ENCODE assay signal across 7 cellular contexts in the genomic region with DNA sequence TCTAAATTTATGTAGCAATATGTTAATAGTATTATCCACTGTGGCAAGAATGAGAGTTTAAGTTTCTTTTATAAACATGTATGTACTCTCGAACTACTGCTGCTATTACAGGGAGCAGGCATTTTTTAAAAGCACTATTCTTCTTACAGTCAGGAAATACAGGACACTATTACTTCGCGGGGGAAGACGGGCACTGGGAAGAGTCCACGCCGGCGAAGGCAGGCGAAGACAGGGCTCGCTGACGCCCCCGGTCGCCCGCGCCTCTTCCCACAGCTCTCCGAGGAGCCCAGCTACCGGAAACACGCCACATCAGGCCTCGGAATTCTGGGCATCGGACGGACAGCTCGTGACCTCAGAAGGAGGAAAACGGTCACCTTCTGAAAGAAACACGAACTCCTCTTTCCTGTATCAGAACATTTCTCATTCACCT.
A peak's percentile ranks its signal among the peaks of the same experiment; 100 is the strongest.
DNase-seq lines count a peak whose midpoint lies in the region; ATAC-seq and TF ChIP-seq lines count a peak whose summit lies in the region.

No MANE protein-coding gene starts in this region.

- no peaks in the 10 kb centered on the region for H3K27me3 ChIP-seq in ectodermal cell (ENCODE audit: control insufficient read depth, insufficient read depth, low read length, poor library complexity, severe bottlenecking)
- H3K27me3 ChIP-seq in liver (ENCODE audit: control insufficient read depth in 4 of 4, insufficient read depth in 4 of 4, low read length in 3 of 4): no peaks in the 10 kb centered on the region
- no peaks in the 10 kb centered on the region for H3K27me3 ChIP-seq in stomach

- no peaks in the 10 kb centered on the region for H3K36me3 ChIP-seq in ectodermal cell (ENCODE audit: control insufficient read depth, insufficient read depth, low read length)
- no peaks in the 10 kb centered on the region for H3K36me3 ChIP-seq in liver (ENCODE audit: control insufficient read depth in 4 of 4, insufficient read depth in 3 of 4, low read depth in 1 of 4, low read length in 3 of 4)
- no peaks in the 10 kb centered on the region for H3K36me3 ChIP-seq in stomach

- H3K9me3 ChIP-seq in ectodermal cell (ENCODE audit: control insufficient read depth, low read length): no peaks in the 10 kb centered on the region
- H3K9me3 ChIP-seq in liver (ENCODE audit: control insufficient read depth in 4 of 4, low read length in 3 of 4): peaks cover 0 to 2% (median 0%) of the 10 kb centered on the region in 4 donors
- H3K9me3 ChIP-seq in stomach: no peaks in the 10 kb centered on the region

- peak overlapping the region; percentile 63 for H3K4me3 ChIP-seq in ectodermal cell (ENCODE audit: insufficient read depth, low read depth, low read length)
- peak overlapping the region; percentile 53 to 88 (median 63) for H3K4me3 ChIP-seq in liver (ENCODE audit: low read depth in 1 of 3, low read length in 3 of 3)
- H3K4me3 ChIP-seq in stomach: peak overlapping the region; percentile 47 to 74 (median 63)

- TF ChIP-seq POLR2A in stomach (IDR thresholded peaks at IDR 0.05): no peak

- TF ChIP-seq CTCF in liver (IDR thresholded peaks at IDR 0.05; ENCODE audit: low read depth, low read length, missing input control) (no peak), stomach (IDR thresholded peaks at IDR 0.05) (no peak)

- intact Hi-C loops in stomach (cut with DNase I; ENCODE audit: low total_unique reads): no loop called here

- peak overlapping the region; percentile 94 to 98 for H3K9ac ChIP-seq in liver (ENCODE audit: low read depth in 1 of 2, low read length in 2 of 2)

- H3K27ac ChIP-seq in ectodermal cell (ENCODE audit: insufficient read depth, low read depth, low read length, poor library complexity, severe bottlenecking) (peak overlapping the region; percentile 98), liver (ENCODE audit: low read depth in 1 of 2, low read length in 2 of 2) (peak overlapping the region; percentile 94 to 99), stomach (peak overlapping the region; percentile 98 to 99 (median 98))

- ATAC-seq in GM21825 (IDR thresholded peaks at IDR 0.05; ENCODE audit: unreplicated experiment) (peak; percentile 28), SK-N-SH treated with all-trans-retinoic acid at 6 μM for 48 hours (peak; percentile 78)

- TF ChIP-seq EP300 in stomach (IDR thresholded peaks at IDR 0.05): no peak

- H3K4me1 ChIP-seq in ectodermal cell (ENCODE audit: control insufficient read depth, insufficient read depth, low read length) (no peaks in the 10 kb centered on the region), liver (ENCODE audit: control insufficient read depth in 4 of 4, insufficient read depth in 4 of 4, low read length in 3 of 4) (peaks cover 0 to 3% (median 1%) of the 10 kb centered on the region in 4 donors), stomach (peaks cover 0 to 14% (median 4%) of the 10 kb centered on the region in 4 donors)

- TF ChIP-seq RAD21 in liver (IDR thresholded peaks at IDR 0.05): peak; percentile 39 to 44

- WGBS in ectodermal cell, 2 experiments: 1% methylated on average over 23 of the region's 23 CpGs
- under 1% methylated on average over 23 of the region's 23 CpGs for WGBS in liver
- WGBS in stomach, 5 donors: 0% methylated on average over 18 to 23 of the region's 23 CpGs

- DNase-seq in GM04503 (ENCODE audit: low read depth): peak; percentile 44
- peak; percentile 85 for DNase-seq in LHCN-M2 (ENCODE audit: low read depth)
- peak; percentile 79 for DNase-seq in stomach

TF ChIP-seq in SK-N-SH treated with all-trans-retinoic acid at 6 μM for 48 hours, 23 proteins besides CTCF, POLR2A, EP300 and RAD21:
- TF ChIP-seq CSDC2 (CRISPR knock-in tag; IDR thresholded peaks at IDR 0.05): no peak
- TF ChIP-seq, protein P1, sequence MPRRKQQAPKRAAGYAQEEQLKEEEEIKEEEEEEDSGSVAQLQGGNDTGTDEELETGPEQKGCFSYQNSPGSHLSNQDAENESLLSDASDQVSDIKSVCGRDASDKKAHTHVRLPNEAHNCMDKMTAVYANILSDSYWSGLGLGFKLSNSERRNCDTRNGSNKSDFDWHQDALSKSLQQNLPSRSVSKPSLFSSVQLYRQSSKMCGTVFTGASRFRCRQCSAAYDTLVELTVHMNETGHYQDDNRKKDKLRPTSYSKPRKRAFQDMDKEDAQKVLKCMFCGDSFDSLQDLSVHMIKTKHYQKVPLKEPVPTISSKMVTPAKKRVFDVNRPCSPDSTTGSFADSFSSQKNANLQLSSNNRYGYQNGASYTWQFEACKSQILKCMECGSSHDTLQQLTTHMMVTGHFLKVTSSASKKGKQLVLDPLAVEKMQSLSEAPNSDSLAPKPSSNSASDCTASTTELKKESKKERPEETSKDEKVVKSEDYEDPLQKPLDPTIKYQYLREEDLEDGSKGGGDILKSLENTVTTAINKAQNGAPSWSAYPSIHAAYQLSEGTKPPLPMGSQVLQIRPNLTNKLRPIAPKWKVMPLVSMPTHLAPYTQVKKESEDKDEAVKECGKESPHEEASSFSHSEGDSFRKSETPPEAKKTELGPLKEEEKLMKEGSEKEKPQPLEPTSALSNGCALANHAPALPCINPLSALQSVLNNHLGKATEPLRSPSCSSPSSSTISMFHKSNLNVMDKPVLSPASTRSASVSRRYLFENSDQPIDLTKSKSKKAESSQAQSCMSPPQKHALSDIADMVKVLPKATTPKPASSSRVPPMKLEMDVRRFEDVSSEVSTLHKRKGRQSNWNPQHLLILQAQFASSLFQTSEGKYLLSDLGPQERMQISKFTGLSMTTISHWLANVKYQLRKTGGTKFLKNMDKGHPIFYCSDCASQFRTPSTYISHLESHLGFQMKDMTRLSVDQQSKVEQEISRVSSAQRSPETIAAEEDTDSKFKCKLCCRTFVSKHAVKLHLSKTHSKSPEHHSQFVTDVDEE (CRISPR knock-in tag; IDR thresholded peaks at IDR 0.05): peak; percentile 23; the same call in 1 of the 2 replicates

TF ChIP-seq in liver, 16 proteins besides CTCF, POLR2A, EP300 and RAD21:
- TF ChIP-seq FOXA1 (IDR thresholded peaks at IDR 0.05): no peak
- TF ChIP-seq NR2F2 (IDR thresholded peaks at IDR 0.05): peak; percentile 26
TF ChIP-seq in liver: peak in this region for 1.

Comparison
In these comparisons a context has a peak if more than half of its experiments do, and no peak if none do; other contexts are left out.
1. Peak in every context shown above with its lines: DNase-seq, ATAC-seq, H3K4me3 ChIP-seq and H3K27ac ChIP-seq.